ENCODE assay signal across 12 cellular contexts in genomic region chr11:5536482-5536881, GRCh38. TPM values are rescaled to one million over a fixed set of nuclear protein-coding genes. Genes with fewer than 3 reads are reported as not detected.
"Had no signal": no experiment of that assay in that cellular context is flagged by ENCODE, and none has a peak within 500 bp of the region (broad histone marks: within the 10 kb centered on the region; RNA-seq: fewer than 3 reads in every experiment).

No MANE protein-coding gene starts in this region.

- H3K36me3 ChIP-seq: HAP-1 had no signal

- H3K9me3 ChIP-seq: HAP-1 had no signal

- H3K27ac ChIP-seq: HL-60, KMS-11 had no signal

- H2AFZ ChIP-seq: GM23338 had no signal

- DNase-seq: H7, HFFc6, IMR-90, KBM-7 had no signal

- H3K4me3 ChIP-seq: GM23338, HAP-1 had no signal

- ATAC-seq: GM23338, HCT116 had no signal

- H3K4me2 ChIP-seq: GM23338, KMS-11 had no signal

- H3K9ac ChIP-seq: KMS-11 had no signal

- FAIRE-seq: HTR-8/SVneo had no signal

- H3K4me1 ChIP-seq: HAP-1 had no signal

RNA-seq across cellular contexts. Expression of gene OR52H1, which starts 11.9 kb away (rescaled TPM):
- total RNA-seq: H4, H7, HFFc6, HT-29 had no signal
- polyA plus RNA-seq: GM23338, IMR-90 had no signal

RNA-seq across cellular contexts. Expression of gene UBQLNL, which starts 20.0 kb away (rescaled TPM):
- total RNA-seq: H4, H7, HT-29 had no signal
- polyA plus RNA-seq: GM23338 had no signal

RNA-seq across cellular contexts. Expression of gene UBQLN3, which starts 26.7 kb away (rescaled TPM):
- total RNA-seq: GM23338, H4, H7, HFFc6, HT-29, IMR-90 had no signal
- polyA plus RNA-seq: GM23338, IMR-90 had no signal

RNA-seq across cellular contexts. Expression of gene OR52B6, which starts 44.2 kb away (rescaled TPM):
- total RNA-seq: GM23338, H4, H7, HFFc6, HT-29, IMR-90 had no signal
- polyA plus RNA-seq: GM23338, IMR-90 had no signal

RNA-seq across cellular contexts. Expression of gene OR52D1, which starts 48.0 kb away (rescaled TPM):
- total RNA-seq: GM23338, H4, H7, HFFc6, HT-29, IMR-90 had no signal
- polyA plus RNA-seq: GM23338, IMR-90 had no signal
